8 cellular contexts compared by ENCODE assay signal in the genomic region with DNA sequence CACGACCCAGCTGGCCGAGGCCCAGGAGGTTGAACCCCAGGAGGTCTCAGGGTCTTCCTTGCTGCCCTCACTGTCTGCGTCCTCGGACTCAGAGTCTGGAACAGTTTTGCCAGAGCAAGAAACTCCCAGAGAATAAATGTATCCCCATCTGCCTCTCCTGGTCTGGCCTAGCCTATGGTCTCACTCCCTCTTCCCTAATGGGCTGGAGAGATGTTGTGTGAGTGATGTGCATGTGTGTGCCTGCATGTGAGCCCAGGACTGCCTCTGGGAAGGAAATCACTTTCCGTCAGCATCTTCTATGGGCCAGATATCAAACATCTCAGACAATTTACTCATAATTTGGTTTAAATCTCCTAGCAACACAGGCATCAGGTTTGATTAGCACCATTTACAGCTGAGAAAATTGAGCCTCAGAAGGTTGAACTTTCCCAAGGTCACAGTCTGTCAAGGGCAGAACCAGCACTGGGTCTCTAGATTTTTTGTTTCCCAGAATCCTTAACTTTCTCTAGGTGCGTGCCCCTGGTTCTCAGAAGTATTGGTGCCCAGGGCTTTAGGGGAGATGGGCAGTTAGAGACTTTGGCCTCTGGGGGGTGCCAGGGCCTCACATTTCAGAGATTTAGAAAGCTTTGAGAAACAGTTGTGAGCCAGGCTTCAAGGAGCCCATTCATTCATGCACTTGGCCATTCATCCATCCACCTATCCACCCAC. TPM values are rescaled to one million over a fixed set of nuclear protein-coding genes. Genes with fewer than 3 reads are reported as not detected.
DNase-seq lines count a peak whose midpoint lies in the region; ATAC-seq lines count a peak whose summit lies in the region.

No MANE protein-coding gene starts in this region.

- H3K4me3 Mint-ChIP-seq in activated CD8-positive, alpha-beta T cell treated with anti-CD3 and anti-CD28 coated beads, Interleukin-2, amount 10 ng/mL, durations not matched to agents 7 days and 5 days: no peak overlapping the region
- no peak overlapping the region for H3K4me3 Mint-ChIP-seq in effector memory CD8-positive, alpha-beta T cell

- no peak overlapping the region for H3K27ac Mint-ChIP-seq in activated CD8-positive, alpha-beta T cell treated with anti-CD3 and anti-CD28 coated beads, Interleukin-2, amount 10 ng/mL, durations not matched to agents 7 days and 5 days
- H3K27ac Mint-ChIP-seq in effector memory CD8-positive, alpha-beta T cell: no peak overlapping the region

- POLR2A ChIA-PET in activated CD8-positive, alpha-beta T cell treated with anti-CD3 and anti-CD28 coated beads, Interleukin-2, amount 10 ng/mL, durations not matched to agents 7 days and 5 days (lab: Charles Lee): no interaction called here

- H3K27me3 Mint-ChIP-seq in activated CD8-positive, alpha-beta T cell treated with anti-CD3 and anti-CD28 coated beads, Interleukin-2, amount 10 ng/mL, durations not matched to agents 7 days and 5 days (ENCODE audit: low read depth): no peaks in the 10 kb centered on the region
- H3K27me3 Mint-ChIP-seq in effector memory CD8-positive, alpha-beta T cell: peaks cover 0 to 12% of the 10 kb centered on the region in 2 donors

- no peaks in the 10 kb centered on the region for H3K9me3 Mint-ChIP-seq in activated CD8-positive, alpha-beta T cell treated with anti-CD3 and anti-CD28 coated beads, Interleukin-2, amount 10 ng/mL, durations not matched to agents 7 days and 5 days (ENCODE audit: insufficient read depth)
- no peaks in the 10 kb centered on the region for H3K9me3 Mint-ChIP-seq in effector memory CD8-positive, alpha-beta T cell

- no peak overlapping the region for H3K27ac ChIP-seq in substantia nigra (ENCODE audit: low read depth, low read length, poor library complexity, severe bottlenecking)

- no peaks in the 10 kb centered on the region for H3K4me1 Mint-ChIP-seq in activated CD8-positive, alpha-beta T cell treated with anti-CD3 and anti-CD28 coated beads, Interleukin-2, amount 10 ng/mL, durations not matched to agents 7 days and 5 days (ENCODE audit: low read depth)
- H3K4me1 Mint-ChIP-seq in effector memory CD8-positive, alpha-beta T cell (ENCODE audit: low read depth in 2 of 2): no peaks in the 10 kb centered on the region

- no peaks in the 10 kb centered on the region for H3K36me3 Mint-ChIP-seq in activated CD8-positive, alpha-beta T cell treated with anti-CD3 and anti-CD28 coated beads, Interleukin-2, amount 10 ng/mL, durations not matched to agents 7 days and 5 days (ENCODE audit: low read depth)
- peaks cover 2% of the 10 kb centered on the region for H3K36me3 Mint-ChIP-seq in effector memory CD8-positive, alpha-beta T cell (ENCODE audit: insufficient read depth)

- no peak for ATAC-seq in activated CD8-positive, alpha-beta T cell treated with anti-CD3 and anti-CD28 coated beads, Interleukin-2, amount 10 ng/mL, durations not matched to agents 7 days and 5 days
- no peak for ATAC-seq in effector memory CD8-positive, alpha-beta T cell (replicated peaks)

- CTCF ChIA-PET in activated CD8-positive, alpha-beta T cell treated with anti-CD3 and anti-CD28 coated beads, Interleukin-2, amount 10 ng/mL, durations not matched to agents 7 days and 5 days (lab: Charles Lee): interaction anchor here (1.0 to 1.9 kb wide), 2 partner anchors 113 to 160 kb away, joined by 3 to 8 read pairs; no protein-coding TSS in a partner anchor

- DNase-seq in NCI-H748 (lab: John Stamatoyannopoulos, UW; ENCODE audit: unreplicated experiment) (peak; percentile 35), NCI-H748 treated with DMSO at 0.1 percent for 48 hours (lab: John Stamatoyannopoulos, UW) (no peak), M059J (ENCODE audit: low read depth) (peak; percentile 69), hepatic stellate cell (ENCODE audit: low spot score) (peak; percentile 70), substantia nigra (lab: John Stamatoyannopoulos, UW) (peak in 26 of 49 donors; percentile 3 to 53 (median 28))
- peak; percentile 28 for DNase-seq in activated CD8-positive, alpha-beta T cell treated with anti-CD3 and anti-CD28 coated beads, Interleukin-2, amount 10 ng/mL, durations not matched to agents 7 days and 5 days
- DNase-seq in effector CD4-positive, alpha-beta T cell: no peak
- no peak for DNase-seq in effector memory CD8-positive, alpha-beta T cell

RNA-seq across cellular contexts. Expression of a gene that starts 4.9 kb away (rescaled TPM):
- 0.17 and 0.32 TPM in 2 replicates for total RNA-seq in M059J (2014; rRNA removed; shearing (Covaris generic))
- not detected for total RNA-seq in activated CD8-positive, alpha-beta T cell treated with anti-CD3 and anti-CD28 coated beads, Interleukin-2, amount 10 ng/mL, durations not matched to agents 7 days and 5 days

RNA-seq across cellular contexts. Expression of a gene that starts 23.6 kb away (rescaled TPM):
- total RNA-seq in M059J (2014; rRNA removed; shearing (Covaris generic)): 1.7 and 1.9 TPM in 2 replicates
- not detected for total RNA-seq in activated CD8-positive, alpha-beta T cell treated with anti-CD3 and anti-CD28 coated beads, Interleukin-2, amount 10 ng/mL, durations not matched to agents 7 days and 5 days

RNA-seq across cellular contexts. Expression of a gene that starts 35.1 kb away (rescaled TPM):
- total RNA-seq in M059J (2014; rRNA removed; shearing (Covaris generic)): 0.62 and 1.1 TPM in 2 replicates
- under 1 TPM; 0.16 to 0.29 TPM for total RNA-seq in activated CD8-positive, alpha-beta T cell treated with anti-CD3 and anti-CD28 coated beads, Interleukin-2, amount 10 ng/mL, durations not matched to agents 7 days and 5 days

Comparison
In these comparisons a context has a peak if more than half of its experiments do, and no peak if none do; other contexts are left out.
1. DNase-seq: peak in NCI-H748 (single experiment), M059J (single experiment), activated CD8-positive, alpha-beta T cell treated with anti-CD3 and anti-CD28 coated beads, Interleukin-2, amount 10 ng/mL, durations not matched to agents 7 days and 5 days (single experiment), hepatic stellate cell (single experiment) and substantia nigra (26 of 49); none in NCI-H748 treated with DMSO at 0.1 percent for 48 hours (single experiment), effector CD4-positive, alpha-beta T cell (single experiment) and effector memory CD8-positive, alpha-beta T cell (0 of 3).